In the genomic region with DNA sequence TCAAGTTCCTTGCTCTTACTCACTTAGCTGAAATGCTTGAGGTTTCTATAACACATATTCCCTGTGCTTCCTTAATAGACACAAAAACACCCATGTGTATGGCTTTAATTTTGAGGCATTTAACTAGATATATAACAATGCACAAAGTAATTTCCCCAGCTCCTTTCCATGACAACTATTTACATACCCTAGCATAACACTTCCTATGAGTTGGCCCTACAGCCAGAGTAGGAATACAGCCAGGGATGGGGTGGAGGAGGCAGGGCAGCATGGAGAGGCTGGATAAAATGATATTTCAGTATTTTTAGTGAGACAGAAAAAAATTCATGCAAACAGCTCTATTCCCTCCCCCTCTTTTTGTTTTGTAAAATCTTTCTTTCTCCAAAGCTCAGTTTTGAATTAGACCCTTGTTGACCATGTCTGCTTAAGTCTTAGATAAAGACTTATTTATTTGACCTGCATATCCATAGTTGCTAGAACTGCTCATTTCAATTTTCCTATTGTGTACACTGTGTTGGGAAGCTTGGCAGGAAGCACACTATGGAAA, we compare ENCODE assay signal across 13 cellular contexts. TPM values are rescaled to one million over a fixed set of nuclear protein-coding genes. Genes with fewer than 3 reads are reported as not detected.
DNase-seq lines count a peak whose midpoint lies in the region; ATAC-seq and TF ChIP-seq lines count a peak whose summit lies in the region.
"Had no signal": no experiment of that assay in that cellular context is flagged by ENCODE, and none has a peak within 500 bp of the region (broad histone marks: within the 10 kb centered on the region; RNA-seq: fewer than 3 reads in every experiment).

No MANE protein-coding gene starts in this region.

- H3K36me3 ChIP-seq in PC-3 (ENCODE audit: low read depth, low read length), result no peaks in the 10 kb centered on the region
- no peaks in the 10 kb centered on the region for H3K36me3 ChIP-seq in CD8-positive, alpha-beta T cell (ENCODE audit: insufficient read depth, low read length)

- CTCF ChIA-PET in PC-3 (lab: Charles Lee), result no interaction called here
- CTCF ChIA-PET in CD8-positive, alpha-beta T cell (lab: Charles Lee), result no interaction called here

- no peak overlapping the region for H3K27ac ChIP-seq in PC-3 (ENCODE audit: low read length)
- H3K27ac ChIP-seq in CD8-positive, alpha-beta T cell (ENCODE audit: low read depth, low read length), result no peak overlapping the region
- H3K27ac ChIP-seq: GM23248, HL-60 had no signal

- no peak overlapping the region for H2AFZ ChIP-seq in PC-3 (ENCODE audit: low read length)
- H2AFZ ChIP-seq: GM23248 had no signal

- H4K20me1 ChIP-seq in PC-3 (ENCODE audit: low read length), result no peaks in the 10 kb centered on the region

- POLR2A ChIA-PET in PC-3 (lab: Charles Lee; ENCODE audit: unreplicated experiment), result interaction anchor here (0.5 kb wide), 1 partner anchor 584 kb away, joined by 3 read pairs; no protein-coding TSS in a partner anchor
- POLR2A ChIA-PET in CD8-positive, alpha-beta T cell (lab: Charles Lee), result interaction anchor here (1.4 kb wide), 1 partner anchor 11 kb away, joined by 3 read pairs; a partner anchor contains a TSS

- intact Hi-C loops in PC-3 (cut with micrococcal nuclease), result no loop called here
- intact Hi-C loops in CD8-positive, alpha-beta T cell (cut with DNase I, micrococcal nuclease), result no loop called here

- H3K27me3 ChIP-seq in PC-3 (ENCODE audit: low read length), result no peaks in the 10 kb centered on the region
- no peaks in the 10 kb centered on the region for H3K27me3 ChIP-seq in CD8-positive, alpha-beta T cell (ENCODE audit: insufficient read depth, low read length)

- no peaks in the 10 kb centered on the region for H3K27me3 Mint-ChIP-seq in CD8-positive, alpha-beta T cell (ENCODE audit: low read depth)

- no peaks in the 10 kb centered on the region for H3K36me3 Mint-ChIP-seq in CD8-positive, alpha-beta T cell

- H3K4me3 ChIP-seq in PC-3 (ENCODE audit: low read length), result no peak overlapping the region
- no peak overlapping the region for H3K4me3 ChIP-seq in CD8-positive, alpha-beta T cell (ENCODE audit: low read depth, low read length)
- H3K4me3 ChIP-seq: GM12878, GM23248 had no signal

- TF ChIP-seq CTCF in PC-3 (conservative IDR thresholded peaks at IDR 0.05; ENCODE audit: low read depth, low read length), result no peak
- TF ChIP-seq CTCF in CD8-positive, alpha-beta T cell (IDR thresholded peaks at IDR 0.05), result no peak

- no peaks in the 10 kb centered on the region for H3K79me2 ChIP-seq in PC-3 (ENCODE audit: low read length)

- no peaks in the 10 kb centered on the region for H3K9me2 ChIP-seq in PC-3 (replicated peaks; ENCODE audit: low read length)

- DNase-seq in EH (ENCODE audit: low read depth), result peak; percentile 15
- no peak for DNase-seq in PC-3
- DNase-seq in foreskin melanocyte, result peak; percentile 71
- no peak for DNase-seq in CD8-positive, alpha-beta T cell
- DNase-seq in SKM-1 (lab: John Stamatoyannopoulos, UW; ENCODE audit: unreplicated experiment), result no peak
- DNase-seq in hepatic stellate cell (ENCODE audit: low spot score), result no peak
- DNase-seq: Calu3, DMS 273 treated with DMSO at 0.1 percent for 48 hours, GM23248 had no signal

- H3K9me3 ChIP-seq in PC-3 (ENCODE audit: low read length), result no peaks in the 10 kb centered on the region
- H3K9me3 ChIP-seq in CD8-positive, alpha-beta T cell (ENCODE audit: low read length), result no peaks in the 10 kb centered on the region

- H3K27ac Mint-ChIP-seq in CD8-positive, alpha-beta T cell, result no peak overlapping the region

- H3K4me3 Mint-ChIP-seq in CD8-positive, alpha-beta T cell, result no peak overlapping the region

- no peak overlapping the region for H3K4me2 ChIP-seq in PC-3 (ENCODE audit: low read length)

- no peak overlapping the region for H3K9ac ChIP-seq in PC-3 (ENCODE audit: low read length)
- H3K9ac ChIP-seq: GM23248 had no signal

- H3K4me1 Mint-ChIP-seq in CD8-positive, alpha-beta T cell (ENCODE audit: low read depth), result peaks cover 10% of the 10 kb centered on the region

- H3F3A ChIP-seq in PC-3 (ENCODE audit: low read length, unreplicated experiment), result no peaks in the 10 kb centered on the region

- H3K9me3 Mint-ChIP-seq in CD8-positive, alpha-beta T cell, result no peaks in the 10 kb centered on the region

- peak; percentile 76 for ATAC-seq in PC-3
- no peak for ATAC-seq in CD8-positive, alpha-beta T cell
- no peak for ATAC-seq in GM21515 (IDR thresholded peaks at IDR 0.05; ENCODE audit: unreplicated experiment)
- ATAC-seq: GM12878, HCT116 had no signal

- BruUV-seq in PC-3 (replicated peaks; lab: Mats Ljungman, UMichigan), result no TSS peak

- H3K4me1 ChIP-seq in PC-3 (ENCODE audit: insufficient read depth, low read length), result no peaks in the 10 kb centered on the region
- H3K4me1 ChIP-seq in CD8-positive, alpha-beta T cell (ENCODE audit: insufficient read depth, low read length), result no peaks in the 10 kb centered on the region

RNA-seq across cellular contexts. Expression of a gene that starts 11.3 kb away (rescaled TPM):
- total RNA-seq in PC-3 (2014; rRNA removed), result 14.5 and 18.0 TPM in 2 replicates
- 10 to 100 TPM; 74.1 to 77.9 TPM for total RNA-seq in CD8-positive, alpha-beta T cell

Comparison
In these comparisons a context has a peak if more than half of its experiments do, and no peak if none do; other contexts are left out.
1. DNase-seq: peak in EH (single experiment) and foreskin melanocyte (single experiment); none in PC-3 (single experiment), CD8-positive, alpha-beta T cell (0 of 7), SKM-1 (single experiment) and hepatic stellate cell (single experiment).